Comparison of ENCODE assay signal across 32 cellular contexts in the genomic region with DNA sequence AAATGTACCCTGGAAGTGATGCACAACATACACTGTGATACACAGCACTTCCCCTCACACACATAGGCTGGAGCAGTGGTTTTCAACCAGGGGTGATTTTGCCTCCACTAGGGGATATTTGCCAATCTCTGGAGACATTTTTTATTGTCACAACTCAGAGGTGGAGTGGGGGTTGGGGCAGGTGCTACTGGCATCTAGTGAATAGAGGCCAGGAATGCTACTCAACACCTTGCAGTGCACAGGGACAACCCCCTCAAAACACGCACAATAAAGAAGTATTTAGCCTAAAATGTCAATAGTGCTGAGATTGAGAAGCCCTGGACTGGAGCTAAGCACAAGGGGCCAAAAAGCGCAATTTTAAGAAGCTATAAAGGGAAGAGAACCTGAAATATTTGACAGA.
"Had no signal": no experiment of that assay in that cellular context is flagged by ENCODE, and none has a peak within 500 bp of the region (broad histone marks: within the 10 kb centered on the region; RNA-seq: fewer than 3 reads in every experiment).

No MANE protein-coding gene starts in this region.

- H3K36me3 ChIP-seq: brain microvascular endothelial cell, esophagus squamous epithelium had no signal

- H3K4me3 ChIP-seq: esophagus squamous epithelium, gastroesophageal sphincter, heart right ventricle had no signal

- H3K36me3 Mint-ChIP-seq: activated CD4-positive, alpha-beta memory T cell treated with anti-CD3 and anti-CD28 coated beads for 36 hours; activated naive CD8-positive, alpha-beta T cell had no signal

- H3K27ac ChIP-seq: brain microvascular endothelial cell, esophagus squamous epithelium, gastroesophageal sphincter, heart right ventricle, WERI-Rb-1 had no signal

- H3K9me3 ChIP-seq: esophagus squamous epithelium, gastroesophageal sphincter, heart right ventricle had no signal

- H3K9me3 Mint-ChIP-seq: activated CD4-positive, alpha-beta memory T cell treated with anti-CD3 and anti-CD28 coated beads for 36 hours; activated CD4-positive, alpha-beta T cell treated with anti-CD3 and anti-CD28 coated beads, Interleukin-2, amount 10 ng/mL, durations not matched to agents 24 days and 14 days; activated T-helper 1 cell treated with anti-CD3 and anti-CD28 coated beads, Interleukin-12 subunit alpha, Interleukin-12 subunit beta, Interleukin-2, Interleukin-4 antibody, amounts not matched to agents 30 ng/mL and 10 ng/mL and 1 ng/mL, durations not matched to agents 14 hours and 24 hours and 36 hours; effector memory CD8-positive, alpha-beta T cell; T-helper 2 cell treated with Interferon-gamma antibody and Interleukin-4, amounts not matched to agents 5 μg/mL and 100 μg/mL, for 36 hours had no signal

- H3K27me3 ChIP-seq: brain microvascular endothelial cell, esophagus squamous epithelium, gastroesophageal sphincter, heart right ventricle had no signal

- DNase-seq: activated CD4-positive, alpha-beta memory T cell treated with anti-CD3 and anti-CD28 coated beads for 36 hours; activated CD4-positive, alpha-beta T cell treated with anti-CD3 and anti-CD28 coated beads for 36 hours; activated CD4-positive, alpha-beta T cell treated with anti-CD3 and anti-CD28 coated beads, Interleukin-2, amount 10 ng/mL, durations not matched to agents 24 days and 14 days; activated CD4-positive, CD25-positive, alpha-beta regulatory T cell; activated CD4-positive, CD25-positive, alpha-beta regulatory T cell treated with anti-CD3 and anti-CD28 coated beads, Interleukin-2, amount 50 U/mL, for 72 hours; activated CD8-positive, alpha-beta memory T cell treated with anti-CD3 and anti-CD28 coated beads, Interleukin-2, amount 10 ng/mL, durations not matched to agents 7 days and 5 days; activated CD8-positive, alpha-beta memory T cell treated with anti-CD3 and anti-CD28 coated beads, Interleukin-2, amount 50 U/mL, for 4 hours; activated CD8-positive, alpha-beta T cell treated with anti-CD3 and anti-CD28 coated beads, Interleukin-2, amount 10 ng/mL, durations not matched to agents 7 days and 5 days; activated gamma-delta T cell treated with Interleukin-2 at 50 U/mL for 16 hours; activated naive CD4-positive, alpha-beta T cell treated with anti-CD3 and anti-CD28 coated beads, Interleukin-2, amount 50 U/mL, for 16 hours; activated naive CD4-positive, alpha-beta T cell treated with Interleukin-2 at 50 U/mL for 16 hours; activated T-cell treated with anti-CD3 and anti-CD28 coated beads, Interleukin-2, amount 50 U/mL, for 1 hour; activated T-cell treated with anti-CD3 and anti-CD28 coated beads, Interleukin-2, amount 50 U/mL, for 48 hours; amniotic stem cell; anterior cingulate cortex; brain microvascular endothelial cell; cortex of kidney; dermis blood vessel endothelial cell; effector CD4-positive, alpha-beta T cell; effector memory CD8-positive, alpha-beta T cell; erythroblast; esophagus squamous epithelium; foreskin melanocyte; heart right ventricle; T-helper 1 cell; T-helper 17 cell; T1000; WERI-Rb-1 had no signal

- H3K4me1 Mint-ChIP-seq: activated CD4-positive, alpha-beta T cell treated with anti-CD3 and anti-CD28 coated beads for 36 hours; activated CD4-positive, alpha-beta T cell treated with anti-CD3 and anti-CD28 coated beads, Interleukin-2, amount 10 ng/mL, durations not matched to agents 24 days and 14 days; activated CD8-positive, alpha-beta memory T cell treated with anti-CD3 and anti-CD28 coated beads, Interleukin-2, amount 10 ng/mL, durations not matched to agents 7 days and 5 days; T-helper 17 cell had no signal

- ATAC-seq: activated CD4-positive, alpha-beta T cell treated with anti-CD3 and anti-CD28 coated beads for 36 hours; activated CD8-positive, alpha-beta memory T cell treated with anti-CD3 and anti-CD28 coated beads, Interleukin-2, amount 10 ng/mL, durations not matched to agents 7 days and 5 days; activated CD8-positive, alpha-beta T cell treated with anti-CD3 and anti-CD28 coated beads, Interleukin-2, amount 10 ng/mL, durations not matched to agents 7 days and 5 days; effector memory CD8-positive, alpha-beta T cell; gastroesophageal sphincter; heart right ventricle; T-helper 17 cell had no signal

- H3K27ac Mint-ChIP-seq: activated CD4-positive, alpha-beta memory T cell treated with anti-CD3 and anti-CD28 coated beads for 36 hours; activated CD4-positive, alpha-beta T cell treated with anti-CD3 and anti-CD28 coated beads for 36 hours; activated CD4-positive, alpha-beta T cell treated with anti-CD3 and anti-CD28 coated beads, Interleukin-2, amount 10 ng/mL, durations not matched to agents 24 days and 14 days; activated CD8-positive, alpha-beta memory T cell treated with anti-CD3 and anti-CD28 coated beads, Interleukin-2, amount 10 ng/mL, durations not matched to agents 7 days and 5 days; activated CD8-positive, alpha-beta T cell treated with anti-CD3 and anti-CD28 coated beads, Interleukin-2, amount 10 ng/mL, durations not matched to agents 7 days and 5 days; activated naive CD8-positive, alpha-beta T cell; activated T-helper 1 cell treated with anti-CD3 and anti-CD28 coated beads, Interleukin-12 subunit alpha, Interleukin-12 subunit beta, Interleukin-2, Interleukin-4 antibody, amounts not matched to agents 30 ng/mL and 10 ng/mL and 1 ng/mL, durations not matched to agents 14 hours and 24 hours and 36 hours; effector memory CD8-positive, alpha-beta T cell; T-helper 17 cell; T-helper 2 cell treated with Interferon-gamma antibody and Interleukin-4, amounts not matched to agents 5 μg/mL and 100 μg/mL, for 36 hours had no signal

- H3K4me1 ChIP-seq: gastroesophageal sphincter, heart right ventricle had no signal

- H3K4me3 Mint-ChIP-seq: activated CD4-positive, alpha-beta memory T cell treated with anti-CD3 and anti-CD28 coated beads for 36 hours; activated CD4-positive, alpha-beta T cell treated with anti-CD3 and anti-CD28 coated beads for 36 hours; activated CD4-positive, alpha-beta T cell treated with anti-CD3 and anti-CD28 coated beads, Interleukin-2, amount 10 ng/mL, durations not matched to agents 24 days and 14 days; activated CD8-positive, alpha-beta memory T cell treated with anti-CD3 and anti-CD28 coated beads, Interleukin-2, amount 10 ng/mL, durations not matched to agents 7 days and 5 days; activated CD8-positive, alpha-beta T cell treated with anti-CD3 and anti-CD28 coated beads, Interleukin-2, amount 10 ng/mL, durations not matched to agents 7 days and 5 days; activated naive CD8-positive, alpha-beta T cell; activated T-helper 1 cell treated with anti-CD3 and anti-CD28 coated beads, Interleukin-12 subunit alpha, Interleukin-12 subunit beta, Interleukin-2, Interleukin-4 antibody, amounts not matched to agents 30 ng/mL and 10 ng/mL and 1 ng/mL, durations not matched to agents 14 hours and 24 hours and 36 hours; effector memory CD8-positive, alpha-beta T cell; T-helper 17 cell; T-helper 2 cell treated with Interferon-gamma antibody and Interleukin-4, amounts not matched to agents 5 μg/mL and 100 μg/mL, for 36 hours had no signal

- H3K27me3 Mint-ChIP-seq: activated CD4-positive, alpha-beta memory T cell treated with anti-CD3 and anti-CD28 coated beads for 36 hours; activated CD4-positive, alpha-beta T cell treated with anti-CD3 and anti-CD28 coated beads for 36 hours; activated CD4-positive, alpha-beta T cell treated with anti-CD3 and anti-CD28 coated beads, Interleukin-2, amount 10 ng/mL, durations not matched to agents 24 days and 14 days; activated CD8-positive, alpha-beta memory T cell treated with anti-CD3 and anti-CD28 coated beads, Interleukin-2, amount 10 ng/mL, durations not matched to agents 7 days and 5 days; activated naive CD8-positive, alpha-beta T cell; effector memory CD8-positive, alpha-beta T cell; T-helper 17 cell had no signal
